Comparison of ENCODE assay signal across 1 cellular context in genomic region chr18:74283255-74283554, GRCh38.
TF ChIP-seq lines count a peak whose summit lies in the region.

No MANE protein-coding gene starts in this region.

TF ChIP-seq in liver, 16 proteins besides CTCF, POLR2A, EP300 and RAD21:
- TF ChIP-seq REST (IDR thresholded peaks at IDR 0.05) (no peak), TAF1 (conservative IDR thresholded peaks at IDR 0.05) (no peak), ZBTB33 (IDR thresholded peaks at IDR 0.05) (no peak), FOXA2 (IDR thresholded peaks at IDR 0.05) (no peak), RXRA (IDR thresholded peaks at IDR 0.05) (no peak), FOXA1 (IDR thresholded peaks at IDR 0.05) (no peak), EGR1 (IDR thresholded peaks at IDR 0.05; ENCODE audit: low read depth in 2 of 2) (no peak), HNF4A (conservative IDR thresholded peaks at IDR 0.05) (no peak)
- TF ChIP-seq, protein P1, sequence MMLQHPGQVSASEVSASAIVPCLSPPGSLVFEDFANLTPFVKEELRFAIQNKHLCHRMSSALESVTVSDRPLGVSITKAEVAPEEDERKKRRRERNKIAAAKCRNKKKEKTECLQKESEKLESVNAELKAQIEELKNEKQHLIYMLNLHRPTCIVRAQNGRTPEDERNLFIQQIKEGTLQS (IDR thresholded peaks at IDR 0.05): no peak
